Comparison of ENCODE assay signal across 16 cellular contexts in genomic region chr11:1549355-1550330, GRCh38. TPM values are rescaled to one million over a fixed set of nuclear protein-coding genes. Genes with fewer than 3 reads are reported as not detected.
A peak's percentile ranks its signal among the peaks of the same experiment; 100 is the strongest.
DNase-seq lines count a peak whose midpoint lies in the region; ATAC-seq and TF ChIP-seq lines count a peak whose summit lies in the region.
"Had no signal": no experiment of that assay in that cellular context is flagged by ENCODE, and none has a peak within 500 bp of the region (broad histone marks: within the 10 kb centered on the region; RNA-seq: fewer than 3 reads in every experiment).

No MANE protein-coding gene starts in this region.

- no peak overlapping the region for H3K27ac ChIP-seq in GM23338 (ENCODE audit: low read depth)
- peak overlapping the region; percentile 83 for H3K27ac ChIP-seq in temporal lobe (ENCODE audit: low read depth, low read length)
- H3K27ac ChIP-seq in SK-N-SH (ENCODE audit: low read depth in 2 of 2, low read length in 1 of 2) = no peak overlapping the region

- CTCF ChIA-PET in activated B cell treated with CpG ODN at 0.5 μM for 24 hours (lab: Charles Lee) = interaction anchor here (1.1 to 1.6 kb wide), 2 partner anchors 25 to 80 kb away, joined by 3 to 4 read pairs; partner anchors contain the start of gene KRTAP5-5
- CTCF ChIA-PET in SK-N-SH (lab: Yijun Ruan, JAX) = interaction anchor here (0.6 to 10.5 kb wide), 8 partner anchors 13 to 607 kb away, joined by 3 to 398 read pairs (median 3); partner anchors contain the start of gene DUSP8

- H3K4me1 Mint-ChIP-seq in GM23338 (peaks cover 12% of the 10 kb centered on the region; the same call in 2 of the 3 replicates), activated B cell treated with CpG ODN at 0.5 μM for 24 hours (peaks cover 13% of the 10 kb centered on the region)
- H3K4me1 Mint-ChIP-seq: natural killer cell had no signal

- H3K36me3 Mint-ChIP-seq in GM23338 (ENCODE audit: low read depth) (no peaks in the 10 kb centered on the region), activated B cell treated with CpG ODN at 0.5 μM for 24 hours (ENCODE audit: low read depth) (no peaks in the 10 kb centered on the region)
- H3K36me3 Mint-ChIP-seq: natural killer cell had no signal

- DNase-seq in GM23338 (ENCODE audit: low spot score) (no peak), activated B cell treated with CpG ODN at 0.5 μM for 24 hours (no peak), hypothalamus (lab: John Stamatoyannopoulos, UW) (peak in 27 of 51 donors; percentile 25 to 75 (median 51)), SK-N-SH (no peak), NCI-H1105 treated with DMSO at 0.1 percent for 48 hours (lab: John Stamatoyannopoulos, UW) (no peak)
- DNase-seq: activated CD4-positive, alpha-beta T cell treated with anti-CD3 and anti-CD28 coated beads, Interleukin-2, amount 10 ng/mL, durations not matched to agents 7 days and 5 days; activated gamma-delta T cell; cerebellar nuclear complex; islet precursor cell; MG63; natural killer cell; NCI-H524; stimulated activated CD4-positive, alpha-beta T cell treated with anti-CD3 and anti-CD28 coated beads, Interleukin-15, amount 100 ng/mL, for 24 hours; stimulated activated CD8-positive, alpha-beta memory T cell treated with anti-CD3 and anti-CD28 coated beads, Interleukin-4, amount 100 ng/mL, for 48 hours had no signal

- no peak for TF ChIP-seq EP300 in SK-N-SH (IDR thresholded peaks at IDR 0.05; ENCODE audit: borderline replicate concordance in 1 of 2, low read depth in 1 of 2, low read length in 1 of 2)

- H3K79me2 ChIP-seq in GM23338 (replicated peaks; ENCODE audit: insufficient read depth) = no peaks in the 10 kb centered on the region
- no peaks in the 10 kb centered on the region for H3K79me2 ChIP-seq in SK-N-SH (ENCODE audit: insufficient read depth)

- no peak overlapping the region for H3K9ac ChIP-seq in SK-N-SH

- no peak overlapping the region for H3K4me3 ChIP-seq in GM23338
- no peak overlapping the region for H3K4me3 ChIP-seq in SK-N-SH (ENCODE audit: low read depth in 2 of 2, low read length in 1 of 2)
- H3K4me3 ChIP-seq: MG63 had no signal

- 93% methylated on average over 13 of the region's 13 CpGs for WGBS in SK-N-SH (ENCODE audit: low lambda C conversion rate)

- H3F3A ChIP-seq in GM23338 (replicated peaks; ENCODE audit: low read depth) (no peaks in the 10 kb centered on the region), SK-N-SH (replicated peaks; ENCODE audit: insufficient read depth) (no peaks in the 10 kb centered on the region)

- H3K27me3 Mint-ChIP-seq in GM23338 (ENCODE audit: insufficient read depth, low read depth, poor library complexity) (peaks cover 52% of the 10 kb centered on the region), activated B cell treated with CpG ODN at 0.5 μM for 24 hours (peaks cover 36% of the 10 kb centered on the region)

- no peak overlapping the region for H2AFZ ChIP-seq in GM23338
- no peak overlapping the region for H2AFZ ChIP-seq in SK-N-SH (ENCODE audit: low read depth)

- H3K27ac Mint-ChIP-seq in GM23338 (no peak overlapping the region), activated B cell treated with CpG ODN at 0.5 μM for 24 hours (no peak overlapping the region)
- H3K27ac Mint-ChIP-seq: activated CD4-positive, alpha-beta T cell treated with anti-CD3 and anti-CD28 coated beads, Interleukin-2, amount 10 ng/mL, durations not matched to agents 7 days and 5 days; natural killer cell had no signal

- no peak for ATAC-seq in GM23338
- no peak for ATAC-seq in activated B cell treated with CpG ODN at 0.5 μM for 24 hours (ENCODE audit: low read depth)
- no peak for ATAC-seq in GM18498 (IDR thresholded peaks at IDR 0.05; ENCODE audit: unreplicated experiment)

- no peak for TF ChIP-seq RAD21 in SK-N-SH (IDR thresholded peaks at IDR 0.05; ENCODE audit: low read length)

- intact Hi-C loops in activated B cell treated with CpG ODN at 0.5 μM for 24 hours (cut with micrococcal nuclease) = no loop called here

- H3K4me3 Mint-ChIP-seq in GM23338 = 0 out of 3 replicates have a peak overlapping the region, but pooled peaks have one; percentile 71
- peak overlapping the region; percentile 28 for H3K4me3 Mint-ChIP-seq in activated B cell treated with CpG ODN at 0.5 μM for 24 hours
- H3K4me3 Mint-ChIP-seq: activated CD4-positive, alpha-beta T cell treated with anti-CD3 and anti-CD28 coated beads, Interleukin-2, amount 10 ng/mL, durations not matched to agents 7 days and 5 days; natural killer cell had no signal

- H3K36me3 ChIP-seq in GM23338 (ENCODE audit: insufficient read depth) (no peaks in the 10 kb centered on the region), SK-N-SH (replicated peaks in 1 of 2; ENCODE audit: control insufficient read depth in 1 of 2, insufficient read depth in 2 of 2, low read length in 1 of 2) (no peaks in the 10 kb centered on the region)
- H3K36me3 ChIP-seq: MG63 had no signal

- peak; percentile 21 to 48; a peak in 3 of 4 replicates for TF ChIP-seq CTCF in GM23338 (conservative IDR thresholded peaks at IDR 0.05; ENCODE audit: low read depth in 2 of 2)
- no peak for TF ChIP-seq CTCF in activated B cell treated with CpG ODN at 0.5 μM for 24 hours (IDR thresholded peaks at IDR 0.05)
- TF ChIP-seq CTCF in SK-N-SH (IDR thresholded peaks at IDR 0.05) = no peak

- H3K9me3 Mint-ChIP-seq in GM23338 = no peaks in the 10 kb centered on the region
- H3K9me3 Mint-ChIP-seq in activated B cell treated with CpG ODN at 0.5 μM for 24 hours = no peaks in the 10 kb centered on the region
- H3K9me3 Mint-ChIP-seq: activated CD4-positive, alpha-beta T cell treated with anti-CD3 and anti-CD28 coated beads, Interleukin-2, amount 10 ng/mL, durations not matched to agents 7 days and 5 days; natural killer cell had no signal

- H3K9me3 ChIP-seq in SK-N-SH = no peaks in the 10 kb centered on the region
- H3K9me3 ChIP-seq: MG63 had no signal

- no peaks in the 10 kb centered on the region for H4K20me1 ChIP-seq in GM23338 (replicated peaks; ENCODE audit: insufficient read depth)
- no peaks in the 10 kb centered on the region for H4K20me1 ChIP-seq in SK-N-SH (ENCODE audit: insufficient read depth)

- H3K4me1 ChIP-seq in GM23338 (ENCODE audit: insufficient read depth) (peaks cover 17% of the 10 kb centered on the region; the same call in 1 of the 2 replicates), SK-N-SH (ENCODE audit: control insufficient read depth in 1 of 2, insufficient read depth in 2 of 2, low read depth in 1 of 2, low read length in 1 of 2) (peaks cover 0 to 6% of the 10 kb centered on the region in 2 experiments; a peak in 1 of 4 replicates)

- H3K4me2 ChIP-seq in GM23338 = peak overlapping the region; percentile 88; the same call in 1 of the 2 replicates
- no peak overlapping the region for H3K4me2 ChIP-seq in SK-N-SH

- H3K9me2 ChIP-seq in GM23338 (ENCODE audit: insufficient read depth) (no peaks in the 10 kb centered on the region), SK-N-SH (no peaks in the 10 kb centered on the region)

- POLR2A ChIA-PET in activated B cell treated with CpG ODN at 0.5 μM for 24 hours (lab: Charles Lee) = no interaction called here
- POLR2A ChIA-PET in SK-N-SH (lab: Yijun Ruan, JAX) = interaction anchor here (1.0 kb wide), 1 partner anchor 19 kb away, joined by 3 read pairs; no protein-coding TSS in a partner anchor

- H3K27me3 ChIP-seq in GM23338 (ENCODE audit: insufficient read depth) (peaks cover 62% of the 10 kb centered on the region), SK-N-SH (ENCODE audit: insufficient read depth) (peaks cover 12% of the 10 kb centered on the region)

TF ChIP-seq in GM23338, 12 proteins besides CTCF, POLR2A, EP300 and RAD21 (continues in another document):
- TF ChIP-seq ZNF114 (CRISPR knock-in tag; IDR thresholded peaks at IDR 0.05) (no peak), JUNB (IDR thresholded peaks at IDR 0.05; ENCODE audit: unreplicated experiment) (no peak), POLR2AphosphoS5 (IDR thresholded peaks at IDR 0.05; ENCODE audit: low read depth) (no peak), CREB1 (CRISPR knock-in tag; IDR thresholded peaks at IDR 0.05; ENCODE audit: low read depth) (no peak), STAT1 (IDR thresholded peaks at IDR 0.05; ENCODE audit: unreplicated experiment) (no peak)

RNA-seq across cellular contexts. Expression of gene DUSP8, which starts 22.4 kb away (rescaled TPM):
- 1.1 and 3.3 TPM in 2 replicates for total RNA-seq in GM23338 (2014; rRNA removed; shearing (Covaris generic))
- polyA plus RNA-seq in GM23338 (2016; fragmentation: Nextera tagmentation; extraction: Ambion mirVana) (1.1 TPM in 2 replicates), SK-N-SH (2012; rRNA removed) (2.0 and 2.2 TPM in 2 replicates)
- total RNA-seq in activated B cell treated with CpG ODN at 0.5 μM for 24 hours (1.3 and 1.7 TPM in 2 replicates), temporal lobe (7.6 TPM)
- 1.1 and 1.6 TPM in 2 replicates for polyA plus RNA-seq in SK-N-SH (2012; cell fraction: cytosol; rRNA removed)
- 3.9 and 5.4 TPM in 2 replicates for polyA plus RNA-seq in SK-N-SH (2012; cell fraction: nucleus; rRNA removed)

RNA-seq across cellular contexts. Expression of gene KRTAP5-1, which starts 35.4 kb away (rescaled TPM):
- total RNA-seq in GM23338 (2014; rRNA removed; shearing (Covaris generic)) = not detected in 2 replicates
- not detected in 2 replicates for polyA plus RNA-seq in GM23338 (2016; fragmentation: Nextera tagmentation; extraction: Ambion mirVana)
- total RNA-seq in activated B cell treated with CpG ODN at 0.5 μM for 24 hours = not detected in 2 replicates
- not detected for total RNA-seq in temporal lobe
- not detected in 2 replicates for polyA plus RNA-seq in SK-N-SH (2012; rRNA removed)
- not detected in 2 replicates for polyA plus RNA-seq in SK-N-SH (2012; cell fraction: cytosol; rRNA removed)
- polyA plus RNA-seq in SK-N-SH (2012; cell fraction: nucleus; rRNA removed) = not detected in 2 replicates
- total RNA-seq: activated CD4-positive, alpha-beta T cell treated with anti-CD3 and anti-CD28 coated beads, Interleukin-2, amount 10 ng/mL, durations not matched to agents 7 days and 5 days; natural killer cell had no signal

RNA-seq across cellular contexts. Expression of gene KRTAP5-2, which starts 48.5 kb away (rescaled TPM):
- total RNA-seq in GM23338 (2014; rRNA removed; shearing (Covaris generic)) = not detected in 2 replicates
- polyA plus RNA-seq in GM23338 (2016; fragmentation: Nextera tagmentation; extraction: Ambion mirVana) (not detected in 2 replicates), SK-N-SH (2012; rRNA removed) (not detected in 2 replicates)
- total RNA-seq in activated B cell treated with CpG ODN at 0.5 μM for 24 hours (not detected in 2 replicates), temporal lobe (not detected)
- not detected in 2 replicates for polyA plus RNA-seq in SK-N-SH (2012; cell fraction: cytosol; rRNA removed)
- polyA plus RNA-seq in SK-N-SH (2012; cell fraction: nucleus; rRNA removed) = not detected in 2 replicates
- total RNA-seq: activated CD4-positive, alpha-beta T cell treated with anti-CD3 and anti-CD28 coated beads, Interleukin-2, amount 10 ng/mL, durations not matched to agents 7 days and 5 days; natural killer cell had no signal

RNA-seq across cellular contexts. Expression of gene KRTAP5-3, which starts 58.6 kb away (rescaled TPM):
- total RNA-seq in GM23338 (2014; rRNA removed; shearing (Covaris generic)) = not detected in 2 replicates
- not detected in 2 replicates for polyA plus RNA-seq in GM23338 (2016; fragmentation: Nextera tagmentation; extraction: Ambion mirVana)
- total RNA-seq in activated B cell treated with CpG ODN at 0.5 μM for 24 hours = not detected in 2 replicates
- not detected for total RNA-seq in temporal lobe
- polyA plus RNA-seq in SK-N-SH (2012; rRNA removed) = not detected in 2 replicates
- polyA plus RNA-seq in SK-N-SH (2012; cell fraction: cytosol; rRNA removed) = not detected in 2 replicates
- not detected in 2 replicates for polyA plus RNA-seq in SK-N-SH (2012; cell fraction: nucleus; rRNA removed)
- total RNA-seq: activated CD4-positive, alpha-beta T cell treated with anti-CD3 and anti-CD28 coated beads, Interleukin-2, amount 10 ng/mL, durations not matched to agents 7 days and 5 days; natural killer cell had no signal

Comparison
In these comparisons a context has a peak if more than half of its experiments do, and no peak if none do; other contexts are left out.
1. DNase-seq: peak in hypothalamus (27 of 51); none in GM23338 (single experiment), activated B cell treated with CpG ODN at 0.5 μM for 24 hours (single experiment), SK-N-SH (single experiment) and NCI-H1105 treated with DMSO at 0.1 percent for 48 hours (single experiment).
2. CTCF ChIP-seq: peak in GM23338 (2 of 2); none in activated B cell treated with CpG ODN at 0.5 μM for 24 hours (single experiment) and SK-N-SH (single experiment).